14 cellular contexts compared by ENCODE assay signal in genomic region chr5:142735323-142736246, GRCh38. TPM values are rescaled to one million over a fixed set of nuclear protein-coding genes. Genes with fewer than 3 reads are reported as not detected.
DNase-seq lines count a peak whose midpoint lies in the region; ATAC-seq and TF ChIP-seq lines count a peak whose summit lies in the region.
"Had no signal": no experiment of that assay in that cellular context is flagged by ENCODE, and none has a peak within 500 bp of the region (broad histone marks: within the 10 kb centered on the region; RNA-seq: fewer than 3 reads in every experiment).

No MANE protein-coding gene starts in this region.

- no CpG with 5 or more reads among the region's 8 CpGs for WGBS in H9 (ENCODE audit: extremely low coverage, insufficient read length, low lambda C conversion rate)
- 94% methylated on average over 7 of the region's 8 CpGs for WGBS in mesenchymal stem cell

- no peaks in the 10 kb centered on the region for H3K9me3 ChIP-seq in CD8-positive, alpha-beta memory T cell (ENCODE audit: low read length)
- H3K9me3 ChIP-seq in H9 (ENCODE audit: control insufficient read depth, low read depth, low read length) = no peaks in the 10 kb centered on the region
- no peaks in the 10 kb centered on the region for H3K9me3 ChIP-seq in mesenchymal stem cell (ENCODE audit: control insufficient read depth, low read length)

- H3K4me1 Mint-ChIP-seq in CD8-positive, alpha-beta memory T cell = peaks cover 51 to 61% (median 59%) of the 10 kb centered on the region in 3 donors
- peaks cover 11 to 19% of the 10 kb centered on the region in 2 experiments for H3K4me1 Mint-ChIP-seq in H9
- peaks cover 46% of the 10 kb centered on the region for H3K4me1 Mint-ChIP-seq in dendritic cell treated with granulocyte-macrophage colony-stimulating factor and Interleukin-4, amounts not matched to agents 40 ng/mL and 50 ng/mL, for 4 days (ENCODE audit: low read depth)

- H3K9ac ChIP-seq in H9 (ENCODE audit: extremely low read depth, insufficient read length, low read length) (no peak overlapping the region), mesenchymal stem cell (ENCODE audit: low read length) (no peak overlapping the region)

- H3K14ac ChIP-seq in H9 (ENCODE audit: insufficient read depth, low read length) (peak overlapping the region; percentile 20; the same call in 1 of the 2 replicates), mesenchymal stem cell (ENCODE audit: low read length in 2 of 2) (no peak overlapping the region)

- H2BK20ac ChIP-seq in H9 (ENCODE audit: low read depth, low read length, poor library complexity, severe bottlenecking) = no peak overlapping the region

- no peak overlapping the region for H4K91ac ChIP-seq in H9 (ENCODE audit: insufficient read length, low read depth, low read length)
- no peak overlapping the region for H4K91ac ChIP-seq in mesenchymal stem cell (ENCODE audit: low read length)

- POLR2A ChIA-PET in CD8-positive, alpha-beta memory T cell (lab: Charles Lee) = no interaction called here

- H3T11ph ChIP-seq in H9 (ENCODE audit: low read length) = no peak overlapping the region

- H3K4me3 ChIP-seq in CD8-positive, alpha-beta memory T cell (ENCODE audit: low read length) = no peak overlapping the region
- H3K4me3 ChIP-seq in mesenchymal stem cell (ENCODE audit: insufficient read depth in 1 of 2, low read depth in 1 of 2, low read length in 2 of 2) = no peak overlapping the region

- peak overlapping the region in 5 of 8 donors; percentile 2 to 71 (median 20) for H3K27ac Mint-ChIP-seq in CD8-positive, alpha-beta memory T cell
- peak overlapping the region in 1 of 3 experiments; percentile 9; a peak in 2 of 7 replicates for H3K27ac Mint-ChIP-seq in H9
- H3K27ac Mint-ChIP-seq in dendritic cell treated with granulocyte-macrophage colony-stimulating factor and Interleukin-4, amounts not matched to agents 40 ng/mL and 50 ng/mL, for 4 days = peak overlapping the region; percentile 21
- H3K27ac Mint-ChIP-seq: CD4-positive, alpha-beta T cell had no signal

- no peaks in the 10 kb centered on the region for H3K27me3 Mint-ChIP-seq in CD8-positive, alpha-beta memory T cell
- no peaks in the 10 kb centered on the region for H3K27me3 Mint-ChIP-seq in H9 (ENCODE audit: low read depth)
- peaks cover 11% of the 10 kb centered on the region for H3K27me3 Mint-ChIP-seq in dendritic cell treated with granulocyte-macrophage colony-stimulating factor and Interleukin-4, amounts not matched to agents 40 ng/mL and 50 ng/mL, for 4 days
- H3K27me3 Mint-ChIP-seq: CD4-positive, alpha-beta T cell had no signal

- H3K4me2 ChIP-seq in H9 (ENCODE audit: insufficient read depth, insufficient read length, low read length) (no peak overlapping the region), mesenchymal stem cell (ENCODE audit: low read length, poor library complexity, severe bottlenecking) (no peak overlapping the region)

- H4K8ac ChIP-seq in H9 (replicated peaks; ENCODE audit: insufficient read length, low read depth, low read length) = peak overlapping the region; percentile 58
- peak overlapping the region; percentile 63 for H4K8ac ChIP-seq in mesenchymal stem cell (ENCODE audit: low read length)

- no peak overlapping the region for H2AFZ ChIP-seq in H9 (ENCODE audit: low read length)
- H2AFZ ChIP-seq in mesenchymal stem cell (ENCODE audit: low read depth, low read length) = no peak overlapping the region

- H3K9me3 Mint-ChIP-seq in CD8-positive, alpha-beta memory T cell = no peaks in the 10 kb centered on the region
- H3K9me3 Mint-ChIP-seq in H9 = no peaks in the 10 kb centered on the region
- no peaks in the 10 kb centered on the region for H3K9me3 Mint-ChIP-seq in dendritic cell treated with granulocyte-macrophage colony-stimulating factor and Interleukin-4, amounts not matched to agents 40 ng/mL and 50 ng/mL, for 4 days
- H3K9me3 Mint-ChIP-seq: CD4-positive, alpha-beta T cell had no signal

- H3K36me3 Mint-ChIP-seq in CD8-positive, alpha-beta memory T cell = no peaks in the 10 kb centered on the region
- H3K36me3 Mint-ChIP-seq in H9 (ENCODE audit: insufficient read depth in 1 of 3, low read depth in 3 of 3) = peaks cover 0 to 9% (median 0%) of the 10 kb centered on the region in 3 experiments; a peak in 1 of 7 replicates
- no peaks in the 10 kb centered on the region for H3K36me3 Mint-ChIP-seq in dendritic cell treated with granulocyte-macrophage colony-stimulating factor and Interleukin-4, amounts not matched to agents 40 ng/mL and 50 ng/mL, for 4 days (ENCODE audit: low read depth)

- no peaks in the 10 kb centered on the region for H3K79me2 ChIP-seq in H9 (ENCODE audit: insufficient read depth, low read length)

- TF ChIP-seq CTCF in H9 (conservative IDR thresholded peaks at IDR 0.05) = no peak

- H2BK15ac ChIP-seq in H9 (ENCODE audit: low read depth, low read length) (no peak overlapping the region), mesenchymal stem cell (ENCODE audit: low read depth, poor library complexity, severe bottlenecking) (no peak overlapping the region)

- no peak overlapping the region for H4K5ac ChIP-seq in H9 (ENCODE audit: insufficient read length, low read depth, low read length)

- H3K23me2 ChIP-seq in H9 (ENCODE audit: insufficient read length, low read depth, low read length, poor library complexity, severe bottlenecking) = no peaks in the 10 kb centered on the region

- H2AK5ac ChIP-seq in H9 (ENCODE audit: insufficient read length, low read length) = no peak overlapping the region
- H2AK5ac ChIP-seq in mesenchymal stem cell (ENCODE audit: low read length, severe bottlenecking) = no peak overlapping the region

- no peak overlapping the region for H3K27ac ChIP-seq in CD8-positive, alpha-beta memory T cell (ENCODE audit: low read depth, low read length)
- H3K27ac ChIP-seq in H9 (ENCODE audit: insufficient read length, low read depth, low read length) (no peak overlapping the region), mesenchymal stem cell (ENCODE audit: low read length, poor library complexity, severe bottlenecking) (no peak overlapping the region)

- H4K20me1 ChIP-seq in H9 (ENCODE audit: control insufficient read depth, insufficient read depth, insufficient read length) = no peaks in the 10 kb centered on the region

- H3K79me1 ChIP-seq in H9 (ENCODE audit: insufficient read depth, low read depth, low read length, poor library complexity, severe bottlenecking) = no peaks in the 10 kb centered on the region
- no peaks in the 10 kb centered on the region for H3K79me1 ChIP-seq in mesenchymal stem cell (replicated peaks; ENCODE audit: low read length, poor library complexity, severe bottlenecking)

- ATAC-seq in HG02759 (IDR thresholded peaks at IDR 0.05; ENCODE audit: unreplicated experiment) = no peak

- CTCF ChIA-PET in CD8-positive, alpha-beta memory T cell (lab: Charles Lee) = interaction anchor here (0.9 to 3.1 kb wide), 7 partner anchors 9 to 153 kb away, joined by 3 to 13 read pairs (median 4); no protein-coding TSS in a partner anchor

- H3K23ac ChIP-seq in H9 (ENCODE audit: insufficient read length, low read depth, low read length) (no peak overlapping the region), mesenchymal stem cell (ENCODE audit: low read length in 2 of 2) (no peak overlapping the region)

- H2BK12ac ChIP-seq in H9 (ENCODE audit: insufficient read length, low read depth, low read length) (no peak overlapping the region), mesenchymal stem cell (ENCODE audit: low read length in 2 of 2) (no peak overlapping the region)

- no peak for DNase-seq in CD8-positive, alpha-beta memory T cell
- DNase-seq in H9 = no peak
- no peak for DNase-seq in mesenchymal stem cell
- no peak for DNase-seq in stimulated activated naive CD4-positive, alpha-beta T cell treated with Interleukin-2 at 50 U/mL for 16 hours (lab: John Stamatoyannopoulos, UW)
- DNase-seq in Kasumi-1 (lab: John Stamatoyannopoulos, UW) = no peak
- DNase-seq: ACHN; CD4-positive, alpha-beta T cell; EL; NCI-H1092 treated with DMSO at 0.1 percent for 48 hours; NCI-H1694 treated with DMSO at 0.1 percent for 48 hours; NCI-H774 had no signal

- no peaks in the 10 kb centered on the region for H3K36me3 ChIP-seq in CD8-positive, alpha-beta memory T cell (ENCODE audit: insufficient read depth, low read length)
- no peaks in the 10 kb centered on the region for H3K36me3 ChIP-seq in mesenchymal stem cell (ENCODE audit: control insufficient read depth in 1 of 2, insufficient read depth in 2 of 2, low read depth in 1 of 2, low read length in 2 of 2)

- H3K27me3 ChIP-seq in CD8-positive, alpha-beta memory T cell (ENCODE audit: insufficient read depth, low read length, poor library complexity, severe bottlenecking) = no peaks in the 10 kb centered on the region
- H3K27me3 ChIP-seq in H9 (ENCODE audit: insufficient read depth, low read length) (no peaks in the 10 kb centered on the region), mesenchymal stem cell (ENCODE audit: control insufficient read depth in 1 of 2, insufficient read depth in 1 of 2, low read length in 2 of 2) (peaks cover 0 to 3% of the 10 kb centered on the region in 2 experiments)

- peak overlapping the region in 3 of 7 donors; percentile 12 to 28 (median 28) for H3K4me3 Mint-ChIP-seq in CD8-positive, alpha-beta memory T cell
- H3K4me3 Mint-ChIP-seq in H9 = no peak overlapping the region
- H3K4me3 Mint-ChIP-seq in dendritic cell treated with granulocyte-macrophage colony-stimulating factor and Interleukin-4, amounts not matched to agents 40 ng/mL and 50 ng/mL, for 4 days = no peak overlapping the region
- H3K4me3 Mint-ChIP-seq: CD4-positive, alpha-beta T cell had no signal

- peaks cover 24% of the 10 kb centered on the region for H3K4me1 ChIP-seq in CD8-positive, alpha-beta memory T cell (ENCODE audit: insufficient read depth, low read length)
- H3K4me1 ChIP-seq in H9 (ENCODE audit: insufficient read depth, low read length) (no peaks in the 10 kb centered on the region; the same call in 1 of the 2 replicates), mesenchymal stem cell (ENCODE audit: control insufficient read depth, insufficient read depth, low read depth, low read length) (peaks cover 1% of the 10 kb centered on the region)

- H3K18ac ChIP-seq in H9 (ENCODE audit: insufficient read length, low read depth, low read length) = no peak overlapping the region
- no peak overlapping the region for H3K18ac ChIP-seq in mesenchymal stem cell (ENCODE audit: low read depth in 1 of 2, low read length in 2 of 2)

- H3K56ac ChIP-seq in H9 (ENCODE audit: insufficient read length, low read depth, low read length) = no peak overlapping the region

- intact Hi-C loops in dendritic cell treated with granulocyte-macrophage colony-stimulating factor and Interleukin-4, amounts not matched to agents 40 ng/mL and 50 ng/mL, for 4 days (cut with micrococcal nuclease) = no loop called here

- H3K4ac ChIP-seq in H9 (ENCODE audit: low read depth, low read length) (no peak overlapping the region), mesenchymal stem cell (ENCODE audit: low read depth in 1 of 2, low read length in 2 of 2) (no peak overlapping the region)

- H2BK120ac ChIP-seq in H9 (ENCODE audit: low read depth, low read length, poor library complexity, severe bottlenecking) (no peak overlapping the region), mesenchymal stem cell (ENCODE audit: low read depth, low read length) (no peak overlapping the region)

- no peak overlapping the region for H2BK5ac ChIP-seq in H9 (ENCODE audit: insufficient read length, low read length)
- no peak overlapping the region for H2BK5ac ChIP-seq in mesenchymal stem cell (ENCODE audit: low read depth, low read length, poor library complexity, severe bottlenecking)

RNA-seq across cellular contexts. Expression of gene ARHGAP26, which starts 34.6 kb away (rescaled TPM):
- total RNA-seq in CD8-positive, alpha-beta memory T cell = 10 to 100 TPM; 16.7 to 19.7 TPM
- polyA plus RNA-seq in CD8-positive, alpha-beta memory T cell = 37.1 TPM
- total RNA-seq in H9 (2021) = 13.8 and 15.2 TPM in 2 replicates
- polyA plus RNA-seq in mesenchymal stem cell (2013, experiment 1 of 2) = 0.86 TPM
- polyA plus RNA-seq in mesenchymal stem cell (2013, experiment 2 of 2) = 1.0 TPM

RNA-seq across cellular contexts. Expression of gene FGF1, which starts 49.7 kb away (rescaled TPM):
- not detected for total RNA-seq in CD8-positive, alpha-beta memory T cell
- polyA plus RNA-seq in CD8-positive, alpha-beta memory T cell = not detected
- 3.2 and 4.6 TPM in 2 replicates for total RNA-seq in H9 (2021)
- 1.3 TPM for polyA plus RNA-seq in mesenchymal stem cell (2013, experiment 1 of 2)
- polyA plus RNA-seq in mesenchymal stem cell (2013, experiment 2 of 2) = 1.8 TPM
- total RNA-seq: CD4-positive, alpha-beta T cell; NCI-H460 had no signal
